Comparison of ENCODE assay signal across 8 cellular contexts in the genomic region with DNA sequence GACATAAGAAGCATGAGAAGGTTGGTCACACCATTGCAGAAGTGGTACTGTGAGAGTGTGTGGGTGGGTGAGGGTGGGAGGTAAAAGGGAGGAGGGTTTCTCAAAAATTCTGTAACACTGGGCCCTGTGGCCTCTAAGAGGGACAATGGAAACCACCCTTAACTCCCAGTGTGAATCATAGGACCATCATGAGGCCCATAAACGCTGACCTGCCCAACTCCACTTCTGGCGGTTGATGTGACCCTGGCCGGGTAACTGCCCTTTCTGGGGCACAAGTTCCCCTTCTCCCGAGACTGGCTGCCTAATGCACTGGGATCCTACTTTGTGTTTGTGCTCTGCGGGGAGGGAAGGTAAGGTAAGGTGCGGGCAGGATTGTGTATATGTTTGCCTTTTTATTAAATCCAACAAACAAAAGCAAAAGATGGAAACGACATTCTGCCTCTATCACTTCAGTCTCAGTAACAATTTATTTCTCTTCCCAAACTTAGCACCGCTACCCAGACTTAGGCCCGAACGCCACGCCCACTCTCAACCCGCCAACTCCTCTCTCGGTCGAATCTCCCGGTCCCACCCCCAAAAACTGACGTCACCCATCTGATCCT. TPM values are rescaled to one million over a fixed set of nuclear protein-coding genes. Genes with fewer than 3 reads are reported as not detected.
DNase-seq lines count a peak whose midpoint lies in the region; TF ChIP-seq lines count a peak whose summit lies in the region.

No MANE protein-coding gene starts in this region.

- DNase-seq in ELR (ENCODE audit: low read depth): peak; percentile 95
- DNase-seq in H4 (ENCODE audit: low spot score): peak; percentile 88
- DNase-seq in LHCN-M2 (ENCODE audit: low read depth): peak; percentile 90
- peak; percentile 86 for DNase-seq in RPMI7951 (ENCODE audit: low read depth)
- DNase-seq in activated naive CD4-positive, alpha-beta T cell treated with Interleukin-2 at 50 U/mL for 16 hours: peak; percentile 91
- peak; percentile 64 to 96 (median 86) for DNase-seq in head of caudate nucleus
- DNase-seq in ovary: peak; percentile 91 to 95 (median 93)
- DNase-seq in transverse colon: peak; percentile 91

- WGBS in ovary, 3 donors: 2% methylated on average over 16 of the region's 16 CpGs
- WGBS in transverse colon (ENCODE audit: low coverage in 1 of 2), 2 donors: 0 to 2% methylated on average over 2 to 16 of the region's 16 CpGs

- TF ChIP-seq EP300 in ovary (IDR thresholded peaks at IDR 0.05) (no peak), transverse colon (IDR thresholded peaks at IDR 0.05; ENCODE audit: low read depth) (no peak)

- in situ Hi-C loops in transverse colon (cut with MboI; ENCODE audit: low pct_ligation_motif_present in 1 of 4, low pct_unique_long_range_greater_than_20kb in 1 of 4, low sequenced_read_pairs in 3 of 4): no loop called here

- TF ChIP-seq POLR2A in ovary (IDR thresholded peaks at IDR 0.05) (no peak), transverse colon (IDR thresholded peaks at IDR 0.05) (no peak)

- peaks cover 8% of the 10 kb centered on the region for H3K4me1 ChIP-seq in ovary (ENCODE audit: insufficient read depth)
- H3K4me1 ChIP-seq in transverse colon: peaks cover 9 to 31% (median 26%) of the 10 kb centered on the region in 4 donors

- TF ChIP-seq CTCF in ovary (IDR thresholded peaks at IDR 0.05): no peak
- TF ChIP-seq CTCF in transverse colon (IDR thresholded peaks at IDR 0.05): no peak

- peak overlapping the region; percentile 67 to 85 for H3K27ac ChIP-seq in ovary
- H3K27ac ChIP-seq in transverse colon: peak overlapping the region; percentile 92 to 98 (median 94)

- no peaks in the 10 kb centered on the region for H3K9me3 ChIP-seq in ovary
- H3K9me3 ChIP-seq in transverse colon: no peaks in the 10 kb centered on the region

- intact Hi-C loops in head of caudate nucleus (cut with DNase I): no loop called here
- intact Hi-C loops in ovary (cut with DNase I): no loop called here
- intact Hi-C loops in transverse colon (cut with DNase I; ENCODE audit: low total_unique reads): no loop called here

- H3K27me3 ChIP-seq in ovary (no peaks in the 10 kb centered on the region), transverse colon (peaks cover 12% of the 10 kb centered on the region)

- peak overlapping the region; percentile 86 for H3K4me3 ChIP-seq in ovary
- peak overlapping the region; percentile 62 to 95 (median 75) for H3K4me3 ChIP-seq in transverse colon

- H3K36me3 ChIP-seq in ovary (no peaks in the 10 kb centered on the region), transverse colon (no peaks in the 10 kb centered on the region)

RNA-seq across cellular contexts. Expression of gene METTL1, which starts 0.5 kb away (rescaled TPM):
- total RNA-seq in H4 (2014; rRNA removed; shearing (Covaris generic)): 2.5 and 8.1 TPM in 2 replicates
- total RNA-seq in LHCN-M2 (2014; rRNA removed) (13.5 and 15.1 TPM in 2 replicates), ovary (10 to 100 TPM in 6 of 7 donors, 1 to 10 TPM in 1; 5.7 to 48.6 (median 26.4) TPM), transverse colon (1 to 10 TPM; 4.1 to 7.1 (median 4.5) TPM)
- polyA plus RNA-seq in LHCN-M2 (2012): 28.0 TPM
- total RNA-seq in RPMI7951 (2014; rRNA removed; shearing (Covaris generic)): 8.8 and 11.2 TPM in 2 replicates
- polyA plus RNA-seq in ovary: 10 to 100 TPM; 10.6 to 29.3 TPM

RNA-seq across cellular contexts. Expression of gene EEF1AKMT3, which starts 1.0 kb away (rescaled TPM):
- total RNA-seq in H4 (2014; rRNA removed; shearing (Covaris generic)): 4.1 and 7.9 TPM in 2 replicates
- 3.0 and 3.5 TPM in 2 replicates for total RNA-seq in LHCN-M2 (2014; rRNA removed)
- polyA plus RNA-seq in LHCN-M2 (2012): 4.8 TPM
- 5.3 and 6.6 TPM in 2 replicates for total RNA-seq in RPMI7951 (2014; rRNA removed; shearing (Covaris generic))
- total RNA-seq in ovary: 10 to 100 TPM; 11.0 to 18.0 (median 15.2) TPM
- polyA plus RNA-seq in ovary: 10 to 100 TPM; 10.4 to 15.0 TPM
- total RNA-seq in transverse colon: 1 to 10 TPM; 1.9 to 6.7 (median 4.3) TPM

RNA-seq across cellular contexts. Expression of gene CYP27B1, which starts 4.5 kb away (rescaled TPM):
- 0.48 TPM in 1 of 2 replicates, not detected in the other for total RNA-seq in H4 (2014; rRNA removed; shearing (Covaris generic))
- total RNA-seq in LHCN-M2 (2014; rRNA removed) (0.90 and 0.98 TPM in 2 replicates), ovary (1 to 10 TPM in 4 of 7 donors, under 1 TPM in 3; 0.12 to 2.5 (median 1.0) TPM), transverse colon (1 to 10 TPM in 2 of 4 donors, under 1 TPM in 1, not detected in 1; 0.40 to 2.5 (median 2.3) TPM)
- 0.39 TPM for polyA plus RNA-seq in LHCN-M2 (2012)
- total RNA-seq in RPMI7951 (2014; rRNA removed; shearing (Covaris generic)): 1.1 and 1.2 TPM in 2 replicates
- under 1 TPM; 0.18 to 0.30 TPM for polyA plus RNA-seq in ovary

RNA-seq across cellular contexts. Expression of gene TSFM, which starts 11.2 kb away (rescaled TPM):
- total RNA-seq in H4 (2014; rRNA removed; shearing (Covaris generic)): 41.3 and 58.6 TPM in 2 replicates
- total RNA-seq in LHCN-M2 (2014; rRNA removed) (26.5 and 31.3 TPM in 2 replicates), ovary (10 to 100 TPM; 13.2 to 23.0 (median 20.1) TPM), transverse colon (10 to 100 TPM in 3 of 4 donors, 1 to 10 TPM in 1; 1.4 to 23.2 (median 18.9) TPM)
- polyA plus RNA-seq in LHCN-M2 (2012): 31.3 TPM
- total RNA-seq in RPMI7951 (2014; rRNA removed; shearing (Covaris generic)): 43.1 and 48.8 TPM in 2 replicates
- 10 to 100 TPM; 17.5 to 28.1 TPM for polyA plus RNA-seq in ovary

RNA-seq across cellular contexts. Expression of gene MARCHF9, which starts 16.5 kb away (rescaled TPM):
- 5.5 and 7.3 TPM in 2 replicates for total RNA-seq in H4 (2014; rRNA removed; shearing (Covaris generic))
- 4.4 and 6.3 TPM in 2 replicates for total RNA-seq in LHCN-M2 (2014; rRNA removed)
- 4.3 TPM for polyA plus RNA-seq in LHCN-M2 (2012)
- 3.0 and 4.2 TPM in 2 replicates for total RNA-seq in RPMI7951 (2014; rRNA removed; shearing (Covaris generic))
- total RNA-seq in ovary: 10 to 100 TPM in 1 of 7 donors, 1 to 10 TPM in 6; 5.0 to 15.2 (median 7.7) TPM
- 1 to 10 TPM; 5.0 to 7.9 TPM for polyA plus RNA-seq in ovary
- total RNA-seq in transverse colon: 10 to 100 TPM in 2 of 4 donors, 1 to 10 TPM in 2; 1.5 to 24.1 (median 9.5) TPM

Comparison
In these comparisons a context has a peak if more than half of its experiments do, and no peak if none do; other contexts are left out.
1. Peak in every context shown above with its lines: DNase-seq, H3K4me3 ChIP-seq and H3K27ac ChIP-seq.